ENCODE assay signal across 7 cellular contexts in the genomic region with DNA sequence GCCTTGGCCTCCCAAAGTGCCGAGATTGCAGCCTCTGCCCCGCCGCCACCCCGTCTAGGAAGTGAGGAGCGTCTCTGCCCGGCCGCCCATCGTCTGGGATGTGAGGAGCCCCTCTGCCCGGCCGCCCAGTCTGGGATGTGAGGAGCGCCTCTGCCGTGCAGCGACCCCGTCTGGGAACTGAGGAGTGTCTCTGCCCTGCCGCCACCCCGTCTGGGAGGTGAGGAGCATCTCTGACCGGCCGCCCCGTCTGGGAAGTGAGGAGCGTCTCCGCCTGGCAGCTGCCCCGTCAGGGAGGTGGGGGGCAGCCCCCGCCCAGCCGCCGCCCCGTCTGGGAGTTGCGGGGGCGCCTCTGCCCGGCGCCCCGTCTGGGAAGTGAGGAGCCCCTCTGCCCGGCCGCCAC. TPM values are rescaled to one million over a fixed set of nuclear protein-coding genes. Genes with fewer than 3 reads are reported as not detected.
"Had no signal": no experiment of that assay in that cellular context is flagged by ENCODE, and none has a peak within 500 bp of the region (broad histone marks: within the 10 kb centered on the region; RNA-seq: fewer than 3 reads in every experiment).

No MANE protein-coding gene starts in this region.

RNA-seq across cellular contexts. Expression of a gene that starts 24.0 kb away (rescaled TPM):
- total RNA-seq: GM23248, H4, H7, HepG2, HFFc6, HT1080 had no signal
- polyA plus RNA-seq: GM23248, HepG2, IgD-negative memory B cell had no signal

RNA-seq across cellular contexts. Expression of a gene that starts 44.0 kb away (rescaled TPM):
- total RNA-seq: GM23248, H4, H7, HepG2, HFFc6, HT1080 had no signal
- polyA plus RNA-seq: GM23248, HepG2, IgD-negative memory B cell had no signal
